ENCODE assay signal across 31 cellular contexts in genomic region chr15:26323564-26323963, GRCh38.
"Had no signal": no experiment of that assay in that cellular context is flagged by ENCODE, and none has a peak within 500 bp of the region (broad histone marks: within the 10 kb centered on the region; RNA-seq: fewer than 3 reads in every experiment).

No MANE protein-coding gene starts in this region.

- H3K27ac Mint-ChIP-seq: activated CD4-positive, alpha-beta memory T cell treated with anti-CD3 and anti-CD28 coated beads for 36 hours; activated CD4-positive, alpha-beta T cell treated with anti-CD3 and anti-CD28 coated beads for 36 hours; activated CD4-positive, alpha-beta T cell treated with anti-CD3 and anti-CD28 coated beads, Interleukin-2, amount 10 ng/mL, durations not matched to agents 24 days and 14 days; activated CD8-positive, alpha-beta memory T cell treated with anti-CD3 and anti-CD28 coated beads, Interleukin-2, amount 10 ng/mL, durations not matched to agents 7 days and 5 days; activated CD8-positive, alpha-beta T cell treated with anti-CD3 and anti-CD28 coated beads, Interleukin-2, amount 10 ng/mL, durations not matched to agents 7 days and 5 days; activated naive CD4-positive, alpha-beta T cell treated with anti-CD3 and anti-CD28 coated beads for 36 hours; activated naive CD4-positive, alpha-beta T cell treated with anti-CD3 and anti-CD28 coated beads, Interleukin-2, amount 50 U/mL, for 24 hours; activated naive CD8-positive, alpha-beta T cell treated with anti-CD3 and anti-CD28 coated beads, Interleukin-2, amount 10 ng/mL, durations not matched to agents 7 days and 5 days; activated T-helper 1 cell treated with anti-CD3 and anti-CD28 coated beads, Interleukin-12 subunit alpha, Interleukin-12 subunit beta, Interleukin-2, Interleukin-4 antibody, amounts not matched to agents 30 ng/mL and 10 ng/mL and 1 ng/mL, durations not matched to agents 14 hours and 24 hours and 36 hours; activated T-helper 2 cell treated with anti-CD3 and anti-CD28 coated beads, Interferon-gamma antibody, Interleukin-2, Interleukin-4, amounts not matched to agents 10 μg/mL and 5 μg/mL and 100 μg/mL, durations not matched to agents 14 hours and 24 hours and 36 hours; brain had no signal

- H3K9me3 ChIP-seq: ascending aorta, breast epithelium, colonic mucosa, esophagus squamous epithelium, gastroesophageal sphincter had no signal

- H3K9me3 Mint-ChIP-seq: activated CD4-positive, alpha-beta memory T cell treated with anti-CD3 and anti-CD28 coated beads for 36 hours; activated CD4-positive, alpha-beta T cell treated with anti-CD3 and anti-CD28 coated beads, Interleukin-2, amount 10 ng/mL, durations not matched to agents 24 days and 14 days; activated naive CD8-positive, alpha-beta T cell treated with anti-CD3 and anti-CD28 coated beads, Interleukin-2, amount 10 ng/mL, durations not matched to agents 7 days and 5 days had no signal

- H3K4me3 Mint-ChIP-seq: activated CD4-positive, alpha-beta memory T cell treated with anti-CD3 and anti-CD28 coated beads for 36 hours; activated CD4-positive, alpha-beta T cell treated with anti-CD3 and anti-CD28 coated beads for 36 hours; activated CD4-positive, alpha-beta T cell treated with anti-CD3 and anti-CD28 coated beads, Interleukin-2, amount 10 ng/mL, durations not matched to agents 24 days and 14 days; activated CD8-positive, alpha-beta memory T cell treated with anti-CD3 and anti-CD28 coated beads, Interleukin-2, amount 10 ng/mL, durations not matched to agents 7 days and 5 days; activated CD8-positive, alpha-beta T cell treated with anti-CD3 and anti-CD28 coated beads, Interleukin-2, amount 10 ng/mL, durations not matched to agents 7 days and 5 days; activated naive CD4-positive, alpha-beta T cell treated with anti-CD3 and anti-CD28 coated beads for 36 hours; activated naive CD4-positive, alpha-beta T cell treated with anti-CD3 and anti-CD28 coated beads, Interleukin-2, amount 50 U/mL, for 24 hours; activated naive CD8-positive, alpha-beta T cell treated with anti-CD3 and anti-CD28 coated beads, Interleukin-2, amount 10 ng/mL, durations not matched to agents 7 days and 5 days; activated T-helper 1 cell treated with anti-CD3 and anti-CD28 coated beads, Interleukin-12 subunit alpha, Interleukin-12 subunit beta, Interleukin-2, Interleukin-4 antibody, amounts not matched to agents 30 ng/mL and 10 ng/mL and 1 ng/mL, durations not matched to agents 14 hours and 24 hours and 36 hours; brain had no signal

- H3K27ac ChIP-seq: ascending aorta, breast epithelium, cardiac muscle cell, colonic mucosa, epithelial cell of prostate, esophagus squamous epithelium, gastroesophageal sphincter had no signal

- H3K4me3 ChIP-seq: ascending aorta, breast epithelium, cardiac muscle cell, colonic mucosa, esophagus squamous epithelium, gastroesophageal sphincter had no signal

- H3K36me3 Mint-ChIP-seq: activated CD4-positive, alpha-beta memory T cell treated with anti-CD3 and anti-CD28 coated beads for 36 hours; activated CD8-positive, alpha-beta memory T cell treated with anti-CD3 and anti-CD28 coated beads, Interleukin-2, amount 10 ng/mL, durations not matched to agents 7 days and 5 days; activated naive CD4-positive, alpha-beta T cell treated with anti-CD3 and anti-CD28 coated beads, Interleukin-2, amount 50 U/mL, for 24 hours; activated naive CD8-positive, alpha-beta T cell treated with anti-CD3 and anti-CD28 coated beads, Interleukin-2, amount 10 ng/mL, durations not matched to agents 7 days and 5 days; brain had no signal

- H3K36me3 ChIP-seq: ascending aorta, breast epithelium, cardiac muscle cell, colonic mucosa, esophagus squamous epithelium, gastroesophageal sphincter had no signal

- DNase-seq: activated CD4-positive, alpha-beta memory T cell treated with anti-CD3 and anti-CD28 coated beads for 36 hours; activated CD4-positive, alpha-beta T cell treated with anti-CD3 and anti-CD28 coated beads for 36 hours; activated CD4-positive, alpha-beta T cell treated with anti-CD3 and anti-CD28 coated beads, Interleukin-2, amount 10 ng/mL, durations not matched to agents 24 days and 14 days; activated CD4-positive, CD25-positive, alpha-beta regulatory T cell; activated CD4-positive, CD25-positive, alpha-beta regulatory T cell treated with anti-CD3 and anti-CD28 coated beads, Interleukin-2, amount 50 U/mL, for 72 hours; activated CD8-positive, alpha-beta memory T cell treated with anti-CD3 and anti-CD28 coated beads, Interleukin-2, amount 10 ng/mL, durations not matched to agents 7 days and 5 days; activated CD8-positive, alpha-beta memory T cell treated with anti-CD3 and anti-CD28 coated beads, Interleukin-2, amount 50 U/mL, for 4 hours; activated CD8-positive, alpha-beta T cell treated with anti-CD3 and anti-CD28 coated beads, Interleukin-2, amount 10 ng/mL, durations not matched to agents 7 days and 5 days; activated effector memory CD4-positive, alpha-beta T cell treated with anti-CD3 and anti-CD28 coated beads, Interleukin-2, amount 50 U/mL, for 16 hours; activated naive CD4-positive, alpha-beta T cell treated with anti-CD3 and anti-CD28 coated beads for 36 hours; activated naive CD8-positive, alpha-beta T cell treated with anti-CD3 and anti-CD28 coated beads, Interleukin-2, amount 10 ng/mL, durations not matched to agents 7 days and 5 days; activated T-cell treated with anti-CD3 and anti-CD28 coated beads, Interleukin-2, amount 50 U/mL, for 1 hour; activated T-cell treated with anti-CD3 and anti-CD28 coated beads, Interleukin-2, amount 50 U/mL, for 48 hours; central memory CD4-positive, alpha-beta T cell; cerebellar nuclear complex; colonic mucosa; effector CD8-positive, alpha-beta T cell; esophagus squamous epithelium; foreskin melanocyte; T-helper 2 cell had no signal

- H3K27me3 Mint-ChIP-seq: activated CD4-positive, alpha-beta memory T cell treated with anti-CD3 and anti-CD28 coated beads for 36 hours; activated CD4-positive, alpha-beta T cell treated with anti-CD3 and anti-CD28 coated beads for 36 hours; activated CD4-positive, alpha-beta T cell treated with anti-CD3 and anti-CD28 coated beads, Interleukin-2, amount 10 ng/mL, durations not matched to agents 24 days and 14 days; activated CD8-positive, alpha-beta memory T cell treated with anti-CD3 and anti-CD28 coated beads, Interleukin-2, amount 10 ng/mL, durations not matched to agents 7 days and 5 days; activated naive CD8-positive, alpha-beta T cell treated with anti-CD3 and anti-CD28 coated beads, Interleukin-2, amount 10 ng/mL, durations not matched to agents 7 days and 5 days had no signal

- H3K27me3 ChIP-seq: ascending aorta, breast epithelium, cardiac muscle cell, colonic mucosa, esophagus squamous epithelium, gastroesophageal sphincter had no signal

- FAIRE-seq: endometrium, endothelial cell of umbilical vein had no signal

- H3K4me1 Mint-ChIP-seq: activated CD4-positive, alpha-beta T cell treated with anti-CD3 and anti-CD28 coated beads for 36 hours; activated CD4-positive, alpha-beta T cell treated with anti-CD3 and anti-CD28 coated beads, Interleukin-2, amount 10 ng/mL, durations not matched to agents 24 days and 14 days; activated CD8-positive, alpha-beta memory T cell treated with anti-CD3 and anti-CD28 coated beads, Interleukin-2, amount 10 ng/mL, durations not matched to agents 7 days and 5 days; activated naive CD4-positive, alpha-beta T cell treated with anti-CD3 and anti-CD28 coated beads, Interleukin-2, amount 50 U/mL, for 24 hours; activated naive CD8-positive, alpha-beta T cell treated with anti-CD3 and anti-CD28 coated beads, Interleukin-2, amount 10 ng/mL, durations not matched to agents 7 days and 5 days had no signal

- ATAC-seq: activated CD4-positive, alpha-beta T cell treated with anti-CD3 and anti-CD28 coated beads for 36 hours; activated CD8-positive, alpha-beta memory T cell treated with anti-CD3 and anti-CD28 coated beads, Interleukin-2, amount 10 ng/mL, durations not matched to agents 7 days and 5 days; activated CD8-positive, alpha-beta T cell treated with anti-CD3 and anti-CD28 coated beads, Interleukin-2, amount 10 ng/mL, durations not matched to agents 7 days and 5 days; gastroesophageal sphincter had no signal

- H3K4me1 ChIP-seq: ascending aorta, breast epithelium, colonic mucosa, esophagus squamous epithelium had no signal
